In the genomic region with DNA sequence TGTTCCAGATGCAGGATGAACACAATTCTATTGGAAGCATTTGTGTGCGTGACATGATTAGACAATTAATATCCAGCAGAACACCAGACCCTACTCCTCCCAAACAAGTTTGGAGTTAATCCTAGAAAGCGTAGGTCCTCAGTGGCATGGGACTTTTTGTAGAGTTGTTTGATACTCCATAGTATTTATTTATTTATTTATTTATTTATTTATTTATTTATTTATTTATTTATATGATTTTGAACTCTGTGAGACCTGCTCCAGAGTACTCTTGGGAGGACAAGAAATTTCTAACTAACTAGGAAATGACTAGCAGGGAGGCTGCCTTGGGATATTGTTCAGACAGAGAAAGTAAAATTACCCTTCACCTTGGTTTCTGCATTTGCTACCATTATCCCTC, we compare ENCODE assay signal across 22 cellular contexts.
"Had no signal": no experiment of that assay in that cellular context is flagged by ENCODE, and none has a peak within 500 bp of the region (broad histone marks: within the 10 kb centered on the region; RNA-seq: fewer than 3 reads in every experiment).

No MANE protein-coding gene starts in this region.

- ATAC-seq: activated naive CD8-positive, alpha-beta T cell treated with anti-CD3 and anti-CD28 coated beads, Interleukin-2, amount 50 U/mL, for 24 hours; activated T-cell treated with anti-CD3 and anti-CD28 coated beads, Interleukin-2, amount 50 U/mL, for 4 hours had no signal

- FAIRE-seq: TTC549 had no signal

- H3K4me1 ChIP-seq: colonic mucosa had no signal

- DNase-seq: activated B cell treated with CpG ODN at 0.5 μM for 24 hours; activated CD4-positive, alpha-beta memory T cell treated with anti-CD3 and anti-CD28 coated beads for 36 hours; activated CD4-positive, alpha-beta T cell treated with anti-CD3 and anti-CD28 coated beads for 4 hours; activated CD4-positive, alpha-beta T cell treated with anti-CD3 and anti-CD28 coated beads, Interleukin-2, amount 50 U/mL, for 1 hour; activated CD4-positive, CD25-positive, alpha-beta regulatory T cell treated with anti-CD3 and anti-CD28 coated beads, Interleukin-2, amount 50 U/mL, for 72 hours; activated CD8-positive, alpha-beta memory T cell treated with anti-CD3 and anti-CD28 coated beads, Interleukin-2, amount 50 U/mL, for 4 hours; activated effector memory CD4-positive, alpha-beta T cell treated with Interleukin-2 at 50 U/mL for 16 hours; activated naive CD4-positive, alpha-beta T cell treated with anti-CD3 and anti-CD28 coated beads, Interleukin-2, amount 10 ng/mL, durations not matched to agents 7 days and 5 days; activated naive CD8-positive, alpha-beta T cell treated with anti-CD3 and anti-CD28 coated beads, Interleukin-2, amount 50 U/mL, for 24 hours; activated T-cell treated with anti-CD3 and anti-CD28 coated beads for 4 hours; activated T-cell treated with anti-CD3 and anti-CD28 coated beads, Interleukin-2, amount 50 U/mL, for 4 hours; anterior cingulate cortex; central memory CD4-positive, alpha-beta T cell; colonic mucosa; NCI-H1417 treated with DMSO at 0.1 percent for 48 hours; NCI-H187 treated with DMSO at 0.1 percent for 48 hours; NCI-H2227 treated with DMSO at 0.1 percent for 48 hours; NCI-H446; NCI-H774; OCI-M1; Right ventricle myocardium superior had no signal

- H3K9me3 ChIP-seq: colonic mucosa had no signal

- H3K4me3 ChIP-seq: colonic mucosa had no signal

- H3K36me3 ChIP-seq: colonic mucosa had no signal

- H3K27ac ChIP-seq: colonic mucosa had no signal

- H3K27me3 ChIP-seq: colonic mucosa had no signal
